1 cellular context compared by ENCODE assay signal in genomic region chrX:109782994-109783711, GRCh38.
TF ChIP-seq lines count a peak whose summit lies in the region.

No MANE protein-coding gene starts in this region.

TF ChIP-seq in GM12878, 131 proteins besides CTCF, POLR2A, EP300 and RAD21 (continued from another document and continues in another):
- TF ChIP-seq, protein P1, sequence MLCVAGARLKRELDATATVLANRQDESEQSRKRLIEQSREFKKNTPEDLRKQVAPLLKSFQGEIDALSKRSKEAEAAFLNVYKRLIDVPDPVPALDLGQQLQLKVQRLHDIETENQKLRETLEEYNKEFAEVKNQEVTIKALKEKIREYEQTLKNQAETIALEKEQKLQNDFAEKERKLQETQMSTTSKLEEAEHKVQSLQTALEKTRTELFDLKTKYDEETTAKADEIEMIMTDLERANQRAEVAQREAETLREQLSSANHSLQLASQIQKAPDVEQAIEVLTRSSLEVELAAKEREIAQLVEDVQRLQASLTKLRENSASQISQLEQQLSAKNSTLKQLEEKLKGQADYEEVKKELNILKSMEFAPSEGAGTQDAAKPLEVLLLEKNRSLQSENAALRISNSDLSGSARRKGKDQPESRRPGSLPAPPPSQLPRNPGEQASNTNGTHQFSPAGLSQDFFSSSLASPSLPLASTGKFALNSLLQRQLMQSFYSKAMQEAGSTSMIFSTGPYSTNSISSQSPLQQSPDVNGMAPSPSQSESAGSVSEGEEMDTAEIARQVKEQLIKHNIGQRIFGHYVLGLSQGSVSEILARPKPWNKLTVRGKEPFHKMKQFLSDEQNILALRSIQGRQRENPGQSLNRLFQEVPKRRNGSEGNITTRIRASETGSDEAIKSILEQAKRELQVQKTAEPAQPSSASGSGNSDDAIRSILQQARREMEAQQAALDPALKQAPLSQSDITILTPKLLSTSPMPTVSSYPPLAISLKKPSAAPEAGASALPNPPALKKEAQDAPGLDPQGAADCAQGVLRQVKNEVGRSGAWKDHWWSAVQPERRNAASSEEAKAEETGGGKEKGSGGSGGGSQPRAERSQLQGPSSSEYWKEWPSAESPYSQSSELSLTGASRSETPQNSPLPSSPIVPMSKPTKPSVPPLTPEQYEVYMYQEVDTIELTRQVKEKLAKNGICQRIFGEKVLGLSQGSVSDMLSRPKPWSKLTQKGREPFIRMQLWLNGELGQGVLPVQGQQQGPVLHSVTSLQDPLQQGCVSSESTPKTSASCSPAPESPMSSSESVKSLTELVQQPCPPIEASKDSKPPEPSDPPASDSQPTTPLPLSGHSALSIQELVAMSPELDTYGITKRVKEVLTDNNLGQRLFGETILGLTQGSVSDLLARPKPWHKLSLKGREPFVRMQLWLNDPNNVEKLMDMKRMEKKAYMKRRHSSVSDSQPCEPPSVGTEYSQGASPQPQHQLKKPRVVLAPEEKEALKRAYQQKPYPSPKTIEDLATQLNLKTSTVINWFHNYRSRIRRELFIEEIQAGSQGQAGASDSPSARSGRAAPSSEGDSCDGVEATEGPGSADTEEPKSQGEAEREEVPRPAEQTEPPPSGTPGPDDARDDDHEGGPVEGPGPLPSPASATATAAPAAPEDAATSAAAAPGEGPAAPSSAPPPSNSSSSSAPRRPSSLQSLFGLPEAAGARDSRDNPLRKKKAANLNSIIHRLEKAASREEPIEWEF (IDR thresholded peaks at IDR 0.05; ENCODE audit: insufficient replicate concordance, low read depth, low read length): no peak
- TF ChIP-seq ZBTB33 (IDR thresholded peaks at IDR 0.05): no peak
- 0 out of 2 replicates have a peak, but pooled peaks have one; percentile 30 for TF ChIP-seq ZNF24 (IDR thresholded peaks at IDR 0.05)
- TF ChIP-seq TCF3 (IDR thresholded peaks at IDR 0.05; ENCODE audit: borderline replicate concordance, insufficient read depth, low read depth, low read length): no peak
- TF ChIP-seq ZNF217 (IDR thresholded peaks at IDR 0.05): no peak
- no peak for TF ChIP-seq SRF (IDR thresholded peaks at IDR 0.05; ENCODE audit: low read depth in 2 of 2, low read length in 2 of 2)
- peak; percentile 76 for TF ChIP-seq ZNF687 (IDR thresholded peaks at IDR 0.05)
- no peak for TF ChIP-seq MYC (IDR thresholded peaks at IDR 0.05; ENCODE audit: insufficient read depth, insufficient read length, insufficient replicate concordance, low read length, severe bottlenecking)
- TF ChIP-seq NFYA (IDR thresholded peaks at IDR 0.05; ENCODE audit: borderline replicate concordance, low read depth, low read length): no peak
- no peak for TF ChIP-seq NR2F1 (conservative IDR thresholded peaks at IDR 0.05)
- TF ChIP-seq SUZ12 (IDR thresholded peaks at IDR 0.05; ENCODE audit: unreplicated experiment): no peak
- no peak for TF ChIP-seq JUNB (IDR thresholded peaks at IDR 0.05)
- no peak for TF ChIP-seq MTA3 (IDR thresholded peaks at IDR 0.05; ENCODE audit: borderline replicate concordance, low read length)
- TF ChIP-seq FOXK2 (IDR thresholded peaks at IDR 0.05): no peak
- TF ChIP-seq SREBF1 (IDR thresholded peaks at IDR 0.05; ENCODE audit: low read length): no peak
- TF ChIP-seq, protein P2, sequence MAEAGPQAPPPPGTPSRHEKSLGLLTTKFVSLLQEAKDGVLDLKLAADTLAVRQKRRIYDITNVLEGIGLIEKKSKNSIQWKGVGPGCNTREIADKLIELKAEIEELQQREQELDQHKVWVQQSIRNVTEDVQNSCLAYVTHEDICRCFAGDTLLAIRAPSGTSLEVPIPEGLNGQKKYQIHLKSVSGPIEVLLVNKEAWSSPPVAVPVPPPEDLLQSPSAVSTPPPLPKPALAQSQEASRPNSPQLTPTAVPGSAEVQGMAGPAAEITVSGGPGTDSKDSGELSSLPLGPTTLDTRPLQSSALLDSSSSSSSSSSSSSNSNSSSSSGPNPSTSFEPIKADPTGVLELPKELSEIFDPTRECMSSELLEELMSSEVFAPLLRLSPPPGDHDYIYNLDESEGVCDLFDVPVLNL (IDR thresholded peaks at IDR 0.05; ENCODE audit: low read depth, low read length): no peak
- TF ChIP-seq, protein P3, sequence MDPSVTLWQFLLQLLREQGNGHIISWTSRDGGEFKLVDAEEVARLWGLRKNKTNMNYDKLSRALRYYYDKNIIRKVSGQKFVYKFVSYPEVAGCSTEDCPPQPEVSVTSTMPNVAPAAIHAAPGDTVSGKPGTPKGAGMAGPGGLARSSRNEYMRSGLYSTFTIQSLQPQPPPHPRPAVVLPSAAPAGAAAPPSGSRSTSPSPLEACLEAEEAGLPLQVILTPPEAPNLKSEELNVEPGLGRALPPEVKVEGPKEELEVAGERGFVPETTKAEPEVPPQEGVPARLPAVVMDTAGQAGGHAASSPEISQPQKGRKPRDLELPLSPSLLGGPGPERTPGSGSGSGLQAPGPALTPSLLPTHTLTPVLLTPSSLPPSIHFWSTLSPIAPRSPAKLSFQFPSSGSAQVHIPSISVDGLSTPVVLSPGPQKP (IDR thresholded peaks at IDR 0.05; ENCODE audit: low read depth, low read length): no peak
- TF ChIP-seq SUPT20H (IDR thresholded peaks at IDR 0.05; ENCODE audit: borderline replicate concordance, control insufficient read depth, low read depth, low read length): no peak
- no peak for TF ChIP-seq TBL1XR1 (IDR thresholded peaks at IDR 0.05; ENCODE audit: low read depth, low read length)
- TF ChIP-seq POU2F2 (IDR thresholded peaks at IDR 0.05; ENCODE audit: borderline replicate concordance, low read depth, low read length): no peak
- no peak for TF ChIP-seq HCFC1 (IDR thresholded peaks at IDR 0.05; ENCODE audit: low read length)
- TF ChIP-seq SMARCA5 (IDR thresholded peaks at IDR 0.05): no peak
- TF ChIP-seq, protein P4, sequence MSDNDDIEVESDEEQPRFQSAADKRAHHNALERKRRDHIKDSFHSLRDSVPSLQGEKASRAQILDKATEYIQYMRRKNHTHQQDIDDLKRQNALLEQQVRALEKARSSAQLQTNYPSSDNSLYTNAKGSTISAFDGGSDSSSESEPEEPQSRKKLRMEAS (IDR thresholded peaks at IDR 0.05; ENCODE audit: low read depth, low read length): no peak
- no peak for TF ChIP-seq PRDM15 (CRISPR knock-in tag; IDR thresholded peaks at IDR 0.05)
- TF ChIP-seq NR2C1 (IDR thresholded peaks at IDR 0.05): no peak
- no peak for TF ChIP-seq MYB (IDR thresholded peaks at IDR 0.05; ENCODE audit: borderline replicate concordance, low read depth, low read length)
- no peak for TF ChIP-seq ZNF207 (IDR thresholded peaks at IDR 0.05; ENCODE audit: borderline replicate concordance)
- TF ChIP-seq SMAD5 (IDR thresholded peaks at IDR 0.05; ENCODE audit: low read depth): 0 out of 2 replicates have a peak, but pooled peaks have one; percentile 46
- no peak for TF ChIP-seq CBX3 (IDR thresholded peaks at IDR 0.05; ENCODE audit: borderline replicate concordance, low read depth)
- no peak for TF ChIP-seq TCF12 (IDR thresholded peaks at IDR 0.05; ENCODE audit: low read depth, low read length)
- TF ChIP-seq CHD4 (IDR thresholded peaks at IDR 0.05): no peak
- TF ChIP-seq CHD2 (IDR thresholded peaks at IDR 0.05; ENCODE audit: borderline replicate concordance, low read depth, low read length): no peak
- TF ChIP-seq, protein P5, sequence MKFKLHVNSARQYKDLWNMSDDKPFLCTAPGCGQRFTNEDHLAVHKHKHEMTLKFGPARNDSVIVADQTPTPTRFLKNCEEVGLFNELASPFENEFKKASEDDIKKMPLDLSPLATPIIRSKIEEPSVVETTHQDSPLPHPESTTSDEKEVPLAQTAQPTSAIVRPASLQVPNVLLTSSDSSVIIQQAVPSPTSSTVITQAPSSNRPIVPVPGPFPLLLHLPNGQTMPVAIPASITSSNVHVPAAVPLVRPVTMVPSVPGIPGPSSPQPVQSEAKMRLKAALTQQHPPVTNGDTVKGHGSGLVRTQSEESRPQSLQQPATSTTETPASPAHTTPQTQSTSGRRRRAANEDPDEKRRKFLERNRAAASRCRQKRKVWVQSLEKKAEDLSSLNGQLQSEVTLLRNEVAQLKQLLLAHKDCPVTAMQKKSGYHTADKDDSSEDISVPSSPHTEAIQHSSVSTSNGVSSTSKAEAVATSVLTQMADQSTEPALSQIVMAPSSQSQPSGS (IDR thresholded peaks at IDR 0.05; ENCODE audit: low read length): peak; percentile 18; the same call in 1 of the 2 replicates
- TF ChIP-seq SIN3A (IDR thresholded peaks at IDR 0.05; ENCODE audit: low read depth, low read length): no peak
- TF ChIP-seq LARP7 (IDR thresholded peaks at IDR 0.05): no peak
- 0 out of 2 replicates have a peak, but pooled peaks have one; percentile 18 for TF ChIP-seq IKZF1 (conservative IDR thresholded peaks at IDR 0.05)
- TF ChIP-seq FOXM1 (IDR thresholded peaks at IDR 0.05; ENCODE audit: low read depth, low read length): peak; percentile 55; the same call in 1 of the 2 replicates
- no peak for TF ChIP-seq BCL11A (IDR thresholded peaks at IDR 0.05; ENCODE audit: low read depth, low read length)
- TF ChIP-seq ESRRA (IDR thresholded peaks at IDR 0.05; ENCODE audit: low read length): no peak
- no peak for TF ChIP-seq BMI1 (IDR thresholded peaks at IDR 0.05; ENCODE audit: borderline replicate concordance)
- TF ChIP-seq SPI1 (IDR thresholded peaks at IDR 0.05; ENCODE audit: borderline replicate concordance, insufficient read depth, low read depth, low read length): no peak
- TF ChIP-seq CEBPB (IDR thresholded peaks at IDR 0.05; ENCODE audit: borderline replicate concordance in 1 of 2, low read depth in 2 of 2, low read length in 2 of 2): no peak
- peak; percentile 76 for TF ChIP-seq RUNX3 (IDR thresholded peaks at IDR 0.05; ENCODE audit: low read length)
- 0 out of 2 replicates have a peak, but pooled peaks have one; percentile 47 for TF ChIP-seq PML (IDR thresholded peaks at IDR 0.05; ENCODE audit: low read length)
